ENCODE assay signal across 1 cellular context in genomic region chr9:100057624-100058023, GRCh38.
TF ChIP-seq lines count a peak whose summit lies in the region.

No MANE protein-coding gene starts in this region.

TF ChIP-seq in GM12878, 131 proteins besides CTCF, POLR2A, EP300 and RAD21:
- TF ChIP-seq IRF3 (IDR thresholded peaks at IDR 0.05) (no peak), DPF2 (IDR thresholded peaks at IDR 0.05) (no peak), CHD4 (IDR thresholded peaks at IDR 0.05) (no peak), MYB (IDR thresholded peaks at IDR 0.05; ENCODE audit: borderline replicate concordance, low read depth, low read length) (no peak), NR2F1 (conservative IDR thresholded peaks at IDR 0.05) (no peak), RAD51 (IDR thresholded peaks at IDR 0.05) (no peak), JUNB (IDR thresholded peaks at IDR 0.05) (no peak)
